In genomic region chr10:17742918-17743317, GRCh38 we compare ENCODE assay signal across 8 cellular contexts. TPM values are rescaled to one million over a fixed set of nuclear protein-coding genes. Genes with fewer than 3 reads are reported as not detected.
DNase-seq lines count a peak whose midpoint lies in the region; ATAC-seq and TF ChIP-seq lines count a peak whose summit lies in the region.

No MANE protein-coding gene starts in this region.

- no peak overlapping the region for H2BK15ac ChIP-seq in neuronal stem cell (ENCODE audit: low read length)

- DNase-seq in NOMO-1 (lab: John Stamatoyannopoulos, UW; ENCODE audit: unreplicated experiment in 2 of 2) (peak; percentile 38 to 49), NOMO-1 treated with dmso at 0.1 percent for 144 hours (lab: John Stamatoyannopoulos, UW; ENCODE audit: unreplicated experiment) (no peak), NCI-H146 (lab: John Stamatoyannopoulos, UW) (peak; percentile 41), esophagus muscularis mucosa (ENCODE audit: extremely low spot score) (peak; percentile 91), neuronal stem cell (ENCODE audit: low spot score) (peak; percentile 47), stromal cell of bone marrow (ENCODE audit: low read depth) (peak; percentile 28)
- DNase-seq in activated CD8-positive, alpha-beta memory T cell treated with anti-CD3 and anti-CD28 coated beads, Interleukin-2, amount 50 U/mL, for 1 hour (ENCODE audit: extremely low read depth), result peak; percentile 7

- H3K23ac ChIP-seq in neuronal stem cell (ENCODE audit: low read depth, low read length, poor library complexity), result no peak overlapping the region

- H3K14ac ChIP-seq in neuronal stem cell (ENCODE audit: low read length), result no peak overlapping the region

- TF ChIP-seq EP300 in esophagus muscularis mucosa (IDR thresholded peaks at IDR 0.05), result no peak

- H2AK5ac ChIP-seq in neuronal stem cell (ENCODE audit: low read depth, low read length), result no peak overlapping the region

- H3K4me1 ChIP-seq in esophagus muscularis mucosa (peaks cover 5 to 7% (median 7%) of the 10 kb centered on the region in 4 donors), neuronal stem cell (ENCODE audit: control insufficient read depth in 2 of 2, insufficient read depth in 1 of 2, low read depth in 1 of 2, low read length in 2 of 2) (no peaks in the 10 kb centered on the region)

- H3K4me2 ChIP-seq in neuronal stem cell (ENCODE audit: insufficient read depth, low read length, poor library complexity, severe bottlenecking), result no peak overlapping the region

- no peak overlapping the region for H2BK5ac ChIP-seq in neuronal stem cell (ENCODE audit: low read length)

- peak; percentile 77 to 98 (median 92) for TF ChIP-seq CTCF in esophagus muscularis mucosa (IDR thresholded peaks at IDR 0.05)

- intact Hi-C loops in esophagus muscularis mucosa (cut with DNase I), result loop anchor here (10.0 kb wide), 1 partner anchor 492 kb away; no protein-coding TSS in a partner anchor

- ATAC-seq in HG03457 (IDR thresholded peaks at IDR 0.05; ENCODE audit: unreplicated experiment), result no peak

- H3K18ac ChIP-seq in neuronal stem cell (ENCODE audit: low read length), result no peak overlapping the region

- no peak overlapping the region for H2BK12ac ChIP-seq in neuronal stem cell (ENCODE audit: low read length)

- H3K9ac ChIP-seq in neuronal stem cell (ENCODE audit: low read depth, low read length, poor library complexity), result no peak overlapping the region

- TF ChIP-seq POLR2A in esophagus muscularis mucosa (IDR thresholded peaks at IDR 0.05; ENCODE audit: low read depth), result no peak

- H4K91ac ChIP-seq in neuronal stem cell (ENCODE audit: low read depth, low read length, poor library complexity), result no peak overlapping the region

- no peaks in the 10 kb centered on the region for H3K9me3 ChIP-seq in esophagus muscularis mucosa
- no peaks in the 10 kb centered on the region for H3K9me3 ChIP-seq in neuronal stem cell (replicated peaks in 1 of 2; ENCODE audit: control insufficient read depth in 2 of 2, insufficient read depth in 1 of 2, low read depth in 1 of 2, low read length in 2 of 2)

- H3K27ac ChIP-seq in esophagus muscularis mucosa (replicated peaks in 1 of 4) (no peak overlapping the region), neuronal stem cell (replicated peaks; ENCODE audit: low read length) (no peak overlapping the region)

- WGBS in esophagus muscularis mucosa, result 31% methylated on average over 14 of the region's 14 CpGs
- WGBS in neuronal stem cell (ENCODE audit: extremely low coverage in 2 of 2, insufficient read length in 2 of 2, insufficient replicate concordance in 1 of 2), 2 donors, result no CpG with 5 or more reads among the region's 14 CpGs

- H3K4ac ChIP-seq in neuronal stem cell (ENCODE audit: low read length), result no peak overlapping the region

- H3K36me3 ChIP-seq in esophagus muscularis mucosa, result no peaks in the 10 kb centered on the region
- H3K36me3 ChIP-seq in neuronal stem cell (replicated peaks in 1 of 2; ENCODE audit: control insufficient read depth in 2 of 2, insufficient read depth in 2 of 2, low read length in 2 of 2), result no peaks in the 10 kb centered on the region

- no peaks in the 10 kb centered on the region for H3K79me1 ChIP-seq in neuronal stem cell (ENCODE audit: low read depth, low read length)

- no peak overlapping the region for H2BK120ac ChIP-seq in neuronal stem cell (ENCODE audit: low read depth, low read length)

- peak overlapping the region; percentile 68 for H2AFZ ChIP-seq in neuronal stem cell (ENCODE audit: low read length)

- H4K8ac ChIP-seq in neuronal stem cell (ENCODE audit: low read depth, low read length), result no peak overlapping the region

- H3K27me3 ChIP-seq in esophagus muscularis mucosa, result no peaks in the 10 kb centered on the region
- no peaks in the 10 kb centered on the region for H3K27me3 ChIP-seq in neuronal stem cell (ENCODE audit: control insufficient read depth in 3 of 3, insufficient read depth in 3 of 3, low read depth in 1 of 3, low read length in 3 of 3)

- H3K4me3 ChIP-seq in esophagus muscularis mucosa (peak overlapping the region in 2 of 4 donors; percentile 8 to 15), neuronal stem cell (ENCODE audit: low read length in 2 of 2) (no peak overlapping the region)

RNA-seq across cellular contexts. Expression of gene TMEM236, which starts 9.1 kb away (rescaled TPM):
- total RNA-seq in esophagus muscularis mucosa, result 1 to 10 TPM in 1 of 4 donors, under 1 TPM in 3; 0.34 to 1.2 (median 0.89) TPM
- polyA plus RNA-seq in neuronal stem cell (2013, experiment 1 of 2), result 0.01 TPM
- 0.03 TPM for polyA plus RNA-seq in neuronal stem cell (2013, experiment 2 of 2)
